ENCODE assay signal across 9 cellular contexts in the genomic region with DNA sequence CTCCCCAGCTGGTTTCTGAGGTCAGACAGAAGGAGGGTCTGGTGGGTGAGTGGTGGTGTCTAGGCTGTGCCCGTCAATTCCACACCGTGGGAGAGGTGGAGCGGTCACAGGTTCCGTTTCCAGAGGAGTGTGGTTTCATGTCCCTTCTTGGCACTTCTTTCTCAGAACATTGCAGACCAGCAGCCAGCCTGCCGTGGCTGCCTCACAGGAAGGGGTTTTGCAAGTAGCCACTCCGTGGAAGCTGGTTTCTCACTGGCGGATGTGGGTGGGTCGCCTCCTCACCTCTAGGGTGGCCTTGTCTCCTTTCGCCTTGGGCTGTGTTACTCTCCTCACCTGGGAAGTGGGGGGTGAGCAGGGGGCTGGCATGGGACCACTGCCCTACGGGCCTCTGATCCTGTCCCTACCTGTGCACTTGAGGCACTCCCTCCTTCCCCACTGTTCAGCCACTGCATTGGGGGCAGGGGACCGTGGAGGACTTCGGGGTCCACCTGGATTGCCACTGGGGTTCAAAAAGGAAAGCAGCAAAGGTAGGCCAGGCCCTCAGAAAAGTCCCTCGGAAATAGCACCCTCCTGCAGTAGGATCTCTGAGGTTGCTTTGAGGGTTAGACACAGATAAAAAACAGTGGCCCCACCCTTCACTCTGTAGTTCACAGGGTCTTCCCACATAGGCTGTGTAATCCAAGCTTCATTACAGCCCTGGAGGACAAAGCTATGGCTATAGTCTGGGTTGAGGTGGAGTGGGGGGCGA. TPM values are rescaled to one million over a fixed set of nuclear protein-coding genes. Genes with fewer than 3 reads are reported as not detected.
DNase-seq lines count a peak whose midpoint lies in the region; ATAC-seq and TF ChIP-seq lines count a peak whose summit lies in the region.
"Had no signal": no experiment of that assay in that cellular context is flagged by ENCODE, and none has a peak within 500 bp of the region (broad histone marks: within the 10 kb centered on the region; RNA-seq: fewer than 3 reads in every experiment).

No MANE protein-coding gene starts in this region.

- H3K36me3 ChIP-seq in esophagus squamous epithelium = peaks cover 11 to 65% (median 18%) of the 10 kb centered on the region in 3 donors

- peak; percentile 57 to 80 for DNase-seq in Kasumi-1 (lab: John Stamatoyannopoulos, UW)
- DNase-seq in activated CD4-positive, alpha-beta T cell treated with anti-CD3 and anti-CD28 coated beads, Interleukin-2, amount 50 U/mL, for 1 hour = peak; percentile 51
- no peak for DNase-seq in esophagus squamous epithelium (lab: John Stamatoyannopoulos, UW)
- peak; percentile 70 for DNase-seq in stimulated activated CD8-positive, alpha-beta memory T cell treated with anti-CD3 and anti-CD28 coated beads, Interleukin-4, amount 100 ng/mL, for 48 hours
- DNase-seq in AG08395 (ENCODE audit: low spot score) = no peak
- DNase-seq in DMS 273 treated with DMSO at 0.1 percent for 48 hours (lab: John Stamatoyannopoulos, UW) = no peak
- no peak for DNase-seq in SHP77 (lab: John Stamatoyannopoulos, UW)
- DNase-seq: NCI-H2029 had no signal

- no peak for ATAC-seq in GM21619 (IDR thresholded peaks at IDR 0.05; ENCODE audit: unreplicated experiment)

- 71 to 84% methylated on average over 2 to 5 of the region's 14 CpGs for WGBS in esophagus squamous epithelium, 2 donors

- intact Hi-C loops in esophagus squamous epithelium (cut with DNase I) = no loop called here

- no peaks in the 10 kb centered on the region for H3K9me3 ChIP-seq in esophagus squamous epithelium

- peak overlapping the region; percentile 37 to 74 (median 70) for H3K27ac ChIP-seq in esophagus squamous epithelium

- H3K4me1 ChIP-seq in esophagus squamous epithelium = peaks cover 48 to 100% (median 76%) of the 10 kb centered on the region in 3 donors

- TF ChIP-seq CTCF in esophagus squamous epithelium (IDR thresholded peaks at IDR 0.05) = no peak

- TF ChIP-seq POLR2A in esophagus squamous epithelium (IDR thresholded peaks at IDR 0.05) = no peak

- peak overlapping the region in 1 of 4 donors; percentile 5 for H3K4me3 ChIP-seq in esophagus squamous epithelium

- H3K27me3 ChIP-seq in esophagus squamous epithelium = no peaks in the 10 kb centered on the region

RNA-seq across cellular contexts. Expression of a gene that starts 33.9 kb away (rescaled TPM):
- total RNA-seq in esophagus squamous epithelium = 100 to 1,000 TPM in 2 of 4 donors, 10 to 100 TPM in 2; 66.4 to 118 (median 89.8) TPM

RNA-seq across cellular contexts. Expression of a gene that starts 49.7 kb away (rescaled TPM):
- total RNA-seq in esophagus squamous epithelium = under 1 TPM in 1 of 4 donors, not detected in 3; 0.13 TPM

Comparison
In these comparisons a context has a peak if more than half of its experiments do, and no peak if none do; other contexts are left out.
1. DNase-seq: peak in Kasumi-1 (2 of 2), activated CD4-positive, alpha-beta T cell treated with anti-CD3 and anti-CD28 coated beads, Interleukin-2, amount 50 U/mL, for 1 hour (single experiment) and stimulated activated CD8-positive, alpha-beta memory T cell treated with anti-CD3 and anti-CD28 coated beads, Interleukin-4, amount 100 ng/mL, for 48 hours (single experiment); none in esophagus squamous epithelium (single experiment), AG08395 (single experiment), DMS 273 treated with DMSO at 0.1 percent for 48 hours (single experiment) and SHP77 (0 of 2).